Comparison of ENCODE assay signal across 30 cellular contexts in genomic region chr20:61668771-61669503, GRCh38.
"Had no signal": no experiment of that assay in that cellular context is flagged by ENCODE, and none has a peak within 500 bp of the region (broad histone marks: within the 10 kb centered on the region; RNA-seq: fewer than 3 reads in every experiment).

No MANE protein-coding gene starts in this region.

- H3K36me3 ChIP-seq: adrenal gland, breast epithelium, MG63 had no signal

- H3K27ac ChIP-seq: adrenal gland, body of pancreas, breast epithelium, VCaP had no signal

- H3K4me3 ChIP-seq: adrenal gland, body of pancreas, breast epithelium, MG63 had no signal

- H3K4me1 ChIP-seq: adrenal gland, body of pancreas, breast epithelium had no signal

- H3K27me3 ChIP-seq: adrenal gland, body of pancreas had no signal

- ATAC-seq: activated naive CD4-positive, alpha-beta T cell treated with anti-CD3 and anti-CD28 coated beads, Interleukin-2, amount 50 U/mL, for 72 hours; activated T-cell treated with anti-CD3 and anti-CD28 coated beads, Interleukin-2, amount 50 U/mL, for 4 hours; body of pancreas had no signal

- DNase-seq: activated B cell treated with CpG ODN at 0.5 μM for 24 hours; activated CD4-positive, alpha-beta memory T cell treated with anti-CD3 and anti-CD28 coated beads for 36 hours; activated CD4-positive, alpha-beta T cell treated with anti-CD3 and anti-CD28 coated beads for 4 hours; activated CD4-positive, alpha-beta T cell treated with anti-CD3 and anti-CD28 coated beads, Interleukin-2, amount 50 U/mL, for 1 hour; activated CD4-positive, CD25-positive, alpha-beta regulatory T cell treated with anti-CD3 and anti-CD28 coated beads, Interleukin-2, amount 50 U/mL, for 72 hours; activated CD8-positive, alpha-beta memory T cell treated with anti-CD3 and anti-CD28 coated beads, Interleukin-2, amount 50 U/mL, for 4 hours; activated gamma-delta T cell treated with Interleukin-2 at 50 U/mL for 16 hours; activated naive CD4-positive, alpha-beta T cell treated with anti-CD3 and anti-CD28 coated beads for 36 hours; activated T-cell treated with anti-CD3 and anti-CD28 coated beads for 4 hours; activated T-cell treated with anti-CD3 and anti-CD28 coated beads, Interleukin-2, amount 50 U/mL, for 4 hours; adrenal gland; body of pancreas; caudate nucleus; Kasumi-1; KG1; MG63; NCI-H1048; NCI-H1436; NCI-H1694; NCI-H1930; NCI-H2081 treated with DMSO at 0.1 percent for 48 hours; NCI-H226; NCI-H524 treated with DMSO at 0.1 percent for 48 hours; SW 1271; T-helper 1 cell; T-helper 2 cell; T-helper 9 cell had no signal

- H3K9me3 ChIP-seq: adrenal gland, body of pancreas, breast epithelium, MG63 had no signal
